ENCODE assay signal across 19 cellular contexts in the genomic region with DNA sequence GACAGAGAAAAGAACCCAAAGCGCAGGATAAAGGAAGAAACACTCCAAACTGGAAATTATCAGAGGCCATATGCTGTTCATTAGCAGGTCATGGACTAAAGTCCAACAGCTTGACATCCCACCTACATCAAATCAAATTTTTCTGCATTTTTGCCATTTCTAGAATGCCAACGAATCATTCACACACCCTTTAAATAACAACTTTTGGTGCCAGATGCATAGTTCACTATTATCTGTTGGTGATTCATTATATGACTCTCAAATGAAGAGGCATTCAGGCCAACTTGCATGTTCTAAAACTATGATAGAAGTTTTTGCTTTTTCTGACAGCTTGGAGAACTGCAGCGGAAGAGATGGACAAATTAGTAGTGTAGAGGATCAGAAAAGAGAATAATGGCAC.
DNase-seq lines count a peak whose midpoint lies in the region; ATAC-seq and TF ChIP-seq lines count a peak whose summit lies in the region.
"Had no signal": no experiment of that assay in that cellular context is flagged by ENCODE, and none has a peak within 500 bp of the region (broad histone marks: within the 10 kb centered on the region; RNA-seq: fewer than 3 reads in every experiment).

No MANE protein-coding gene starts in this region.

- ATAC-seq in HCT116 (no peak), T-helper 17 cell (no peak)
- ATAC-seq: right lobe of liver had no signal

- no peak for TF ChIP-seq RAD21 in HCT116 (IDR thresholded peaks at IDR 0.05; ENCODE audit: low read depth)

- no peak overlapping the region for H3K27ac ChIP-seq in HCT116 (ENCODE audit: low read depth, low read length)
- H3K27ac ChIP-seq: neural progenitor cell, right lobe of liver, thoracic aorta had no signal

- intact Hi-C loops in HCT116 (cut with micrococcal nuclease) = no loop called here

- H3K27me3 ChIP-seq in HCT116 (ENCODE audit: insufficient read depth, low read length) = no peaks in the 10 kb centered on the region
- H3K27me3 ChIP-seq: neural progenitor cell, right lobe of liver had no signal

- H3K4me1 Mint-ChIP-seq in T-helper 17 cell = no peaks in the 10 kb centered on the region
- H3K4me1 Mint-ChIP-seq: activated naive CD4-positive, alpha-beta T cell treated with anti-CD3 and anti-CD28 coated beads, Interleukin-2, amount 50 U/mL, for 24 hours; central memory CD8-positive, alpha-beta T cell had no signal

- no peaks in the 10 kb centered on the region for H4K20me1 ChIP-seq in HCT116 (ENCODE audit: insufficient read depth)

- H3K79me2 ChIP-seq in HCT116 (ENCODE audit: insufficient read depth, low read length) = no peaks in the 10 kb centered on the region

- H3K36me3 Mint-ChIP-seq in T-helper 17 cell (ENCODE audit: low read depth) = no peaks in the 10 kb centered on the region
- H3K36me3 Mint-ChIP-seq: activated naive CD4-positive, alpha-beta T cell treated with anti-CD3 and anti-CD28 coated beads, Interleukin-2, amount 50 U/mL, for 24 hours; neural progenitor cell had no signal

- H3K9me3 ChIP-seq in HCT116 (ENCODE audit: control insufficient read depth in 1 of 2, insufficient read depth in 1 of 2, low read depth in 1 of 2, low read length in 2 of 2) = no peaks in the 10 kb centered on the region
- H3K9me3 ChIP-seq in T-helper 17 cell (ENCODE audit: control insufficient read depth, low read length, poor library complexity, severe bottlenecking) = peaks cover 2% of the 10 kb centered on the region
- H3K9me3 ChIP-seq: right lobe of liver, thoracic aorta had no signal

- peaks cover 0 to 17% of the 10 kb centered on the region in 2 experiments; a peak in 2 of 4 replicates for H3K4me1 ChIP-seq in HCT116 (ENCODE audit: control insufficient read depth in 1 of 2, insufficient read depth in 2 of 2, low read length in 2 of 2)
- H3K4me1 ChIP-seq: right lobe of liver had no signal

- POLR2A ChIA-PET in HCT116 (lab: Charles Lee) = no interaction called here

- H3K4me3 Mint-ChIP-seq in T-helper 17 cell = no peak overlapping the region
- H3K4me3 Mint-ChIP-seq: activated naive CD4-positive, alpha-beta T cell treated with anti-CD3 and anti-CD28 coated beads, Interleukin-2, amount 50 U/mL, for 24 hours; central memory CD8-positive, alpha-beta T cell; neural progenitor cell had no signal

- peak overlapping the region; percentile 1 for H2AFZ ChIP-seq in HCT116 (ENCODE audit: low read depth, low read length, poor library complexity, severe bottlenecking)
- H2AFZ ChIP-seq: neural progenitor cell had no signal

- no peak overlapping the region for H3K4me3 ChIP-seq in HCT116 (replicated peaks in 1 of 2; ENCODE audit: low read depth in 1 of 2, low read length in 2 of 2)
- no peak overlapping the region for H3K4me3 ChIP-seq in foreskin fibroblast (ENCODE audit: low read depth in 1 of 2, low read length in 2 of 2)
- H3K4me3 ChIP-seq: neural progenitor cell, right lobe of liver, thoracic aorta had no signal

- no TSS peak for BruUV-seq in HCT116 (replicated peaks; lab: Mats Ljungman, UMichigan)

- in situ Hi-C loops in ACHN (cut with HindIII; ENCODE audit: low pct_ligation_motif_present, low pct_unique_long_range_greater_than_20kb, low sequenced_read_pairs) = no loop called here

- H3K4me2 ChIP-seq in HCT116 (ENCODE audit: low read length) = peak overlapping the region; percentile 25
- H3K4me2 ChIP-seq: neural progenitor cell had no signal

- RAD21 ChIA-PET in HCT116 (lab: Charles Lee; ENCODE audit: low non-redundant PET in 1 of 2, low total read pairs in 2 of 2, uncharacterized antibody in 2 of 2, unreplicated experiment in 2 of 2) = no interaction called here

- CTCF ChIA-PET in HCT116 (lab: Charles Lee) = no interaction called here

- H3K9ac ChIP-seq in HCT116 (ENCODE audit: low read length) = no peak overlapping the region
- H3K9ac ChIP-seq: neural progenitor cell had no signal

- TF ChIP-seq CTCF in HCT116 (IDR thresholded peaks at IDR 0.05 in 2 of 3, conservative IDR thresholded peaks at IDR 0.05 in 1 of 3; ENCODE audit: borderline replicate concordance in 1 of 3, insufficient read depth in 1 of 3, low read depth in 2 of 3, low read length in 2 of 3) (no peak), foreskin fibroblast (IDR thresholded peaks at IDR 0.05; ENCODE audit: low read depth, low read length) (no peak)

- H3K27ac Mint-ChIP-seq in T-helper 17 cell = no peak overlapping the region
- H3K27ac Mint-ChIP-seq: activated naive CD4-positive, alpha-beta T cell treated with anti-CD3 and anti-CD28 coated beads, Interleukin-2, amount 50 U/mL, for 24 hours; neural progenitor cell had no signal

- no peak for TF ChIP-seq POLR2A in HCT116 (IDR thresholded peaks at IDR 0.05; ENCODE audit: borderline replicate concordance, extremely low read depth, insufficient read depth, insufficient read length)

- no peaks in the 10 kb centered on the region for H3K27me3 Mint-ChIP-seq in T-helper 17 cell
- H3K27me3 Mint-ChIP-seq: activated naive CD4-positive, alpha-beta T cell treated with anti-CD3 and anti-CD28 coated beads, Interleukin-2, amount 50 U/mL, for 24 hours; central memory CD8-positive, alpha-beta T cell had no signal

- H3K36me3 ChIP-seq in HCT116 (ENCODE audit: control insufficient read depth in 1 of 2, insufficient read depth in 2 of 2, low read length in 2 of 2) = no peaks in the 10 kb centered on the region
- H3K36me3 ChIP-seq: neural progenitor cell, right lobe of liver, thoracic aorta had no signal

- H3K9me2 ChIP-seq in HCT116 (ENCODE audit: insufficient read depth) = no peaks in the 10 kb centered on the region; the same call in 1 of the 2 replicates

- DNase-seq in ACHN (peak; percentile 46), HCT116 (ENCODE audit: low read depth, low spot score) (no peak), amniotic epithelial cell (ENCODE audit: low read depth) (peak; percentile 6), foreskin fibroblast (peak; percentile 57 to 75), SHP77 treated with DMSO at 0.1 percent for 48 hours (lab: John Stamatoyannopoulos, UW) (no peak), Kasumi-1 (lab: John Stamatoyannopoulos, UW) (no peak), T-helper 17 cell (no peak)
- no peak for DNase-seq in activated naive CD4-positive, alpha-beta T cell treated with anti-CD3 and anti-CD28 coated beads, Interleukin-2, amount 50 U/mL, for 16 hours
- DNase-seq: activated CD4-positive, alpha-beta T cell treated with anti-CD3 and anti-CD28 coated beads for 48 hours; COR-L47; GF-D8; right lobe of liver; Right ventricle myocardium superior; stimulated activated CD4-positive, alpha-beta T cell treated with anti-CD3 and anti-CD28 coated beads, Interleukin-4, amount 100 ng/mL, for 1 hour; stimulated activated CD8-positive, alpha-beta memory T cell treated with anti-CD3 and anti-CD28 coated beads, Interleukin-4, amount 100 ng/mL, for 48 hours had no signal

TF ChIP-seq in HCT116, 20 proteins besides CTCF, POLR2A, EP300 and RAD21:
- TF ChIP-seq ZFX (IDR thresholded peaks at IDR 0.05) (no peak), EGR1 (IDR thresholded peaks at IDR 0.05; ENCODE audit: low read depth) (no peak), CBX3 (IDR thresholded peaks at IDR 0.05; ENCODE audit: low read depth) (no peak), ELF1 (IDR thresholded peaks at IDR 0.05; ENCODE audit: borderline replicate concordance, low read depth) (no peak), FOSL1 (IDR thresholded peaks at IDR 0.05; ENCODE audit: low read depth) (no peak), SIN3A (IDR thresholded peaks at IDR 0.05; ENCODE audit: low read depth) (no peak), SRF (IDR thresholded peaks at IDR 0.05; ENCODE audit: low read depth) (no peak), TCF7L2 (IDR thresholded peaks at IDR 0.05; ENCODE audit: borderline replicate concordance, extremely low read depth, insufficient read depth, insufficient read length) (no peak), CEBPB (IDR thresholded peaks at IDR 0.05; ENCODE audit: low read depth) (no peak), YY1 (IDR thresholded peaks at IDR 0.05; ENCODE audit: extremely low read depth, insufficient replicate concordance, low read depth, low read length) (no peak), EZH2phosphoT487 (IDR thresholded peaks at IDR 0.05; ENCODE audit: borderline replicate concordance) (no peak)
- TF ChIP-seq, protein P1, sequence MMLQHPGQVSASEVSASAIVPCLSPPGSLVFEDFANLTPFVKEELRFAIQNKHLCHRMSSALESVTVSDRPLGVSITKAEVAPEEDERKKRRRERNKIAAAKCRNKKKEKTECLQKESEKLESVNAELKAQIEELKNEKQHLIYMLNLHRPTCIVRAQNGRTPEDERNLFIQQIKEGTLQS (IDR thresholded peaks at IDR 0.05) = no peak
- TF ChIP-seq, protein P2, sequence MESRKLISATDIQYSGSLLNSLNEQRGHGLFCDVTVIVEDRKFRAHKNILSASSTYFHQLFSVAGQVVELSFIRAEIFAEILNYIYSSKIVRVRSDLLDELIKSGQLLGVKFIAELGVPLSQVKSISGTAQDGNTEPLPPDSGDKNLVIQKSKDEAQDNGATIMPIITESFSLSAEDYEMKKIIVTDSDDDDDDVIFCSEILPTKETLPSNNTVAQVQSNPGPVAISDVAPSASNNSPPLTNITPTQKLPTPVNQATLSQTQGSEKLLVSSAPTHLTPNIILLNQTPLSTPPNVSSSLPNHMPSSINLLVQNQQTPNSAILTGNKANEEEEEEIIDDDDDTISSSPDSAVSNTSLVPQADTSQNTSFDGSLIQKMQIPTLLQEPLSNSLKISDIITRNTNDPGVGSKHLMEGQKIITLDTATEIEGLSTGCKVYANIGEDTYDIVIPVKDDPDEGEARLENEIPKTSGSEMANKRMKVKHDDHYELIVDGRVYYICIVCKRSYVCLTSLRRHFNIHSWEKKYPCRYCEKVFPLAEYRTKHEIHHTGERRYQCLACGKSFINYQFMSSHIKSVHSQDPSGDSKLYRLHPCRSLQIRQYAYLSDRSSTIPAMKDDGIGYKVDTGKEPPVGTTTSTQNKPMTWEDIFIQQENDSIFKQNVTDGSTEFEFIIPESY (IDR thresholded peaks at IDR 0.05; ENCODE audit: extremely low read depth, insufficient replicate concordance, low read length) = no peak
- TF ChIP-seq, protein P3, sequence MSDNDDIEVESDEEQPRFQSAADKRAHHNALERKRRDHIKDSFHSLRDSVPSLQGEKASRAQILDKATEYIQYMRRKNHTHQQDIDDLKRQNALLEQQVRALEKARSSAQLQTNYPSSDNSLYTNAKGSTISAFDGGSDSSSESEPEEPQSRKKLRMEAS (IDR thresholded peaks at IDR 0.05) = no peak

Comparison
In these comparisons a context has a peak if more than half of its experiments do, and no peak if none do; other contexts are left out.
1. DNase-seq: peak in ACHN (single experiment), amniotic epithelial cell (single experiment) and foreskin fibroblast (2 of 2); none in HCT116 (single experiment), SHP77 treated with DMSO at 0.1 percent for 48 hours (single experiment), Kasumi-1 (0 of 2), T-helper 17 cell (0 of 3) and activated naive CD4-positive, alpha-beta T cell treated with anti-CD3 and anti-CD28 coated beads, Interleukin-2, amount 50 U/mL, for 16 hours (single experiment).